ENCODE assay signal across 9 cellular contexts in the genomic region with DNA sequence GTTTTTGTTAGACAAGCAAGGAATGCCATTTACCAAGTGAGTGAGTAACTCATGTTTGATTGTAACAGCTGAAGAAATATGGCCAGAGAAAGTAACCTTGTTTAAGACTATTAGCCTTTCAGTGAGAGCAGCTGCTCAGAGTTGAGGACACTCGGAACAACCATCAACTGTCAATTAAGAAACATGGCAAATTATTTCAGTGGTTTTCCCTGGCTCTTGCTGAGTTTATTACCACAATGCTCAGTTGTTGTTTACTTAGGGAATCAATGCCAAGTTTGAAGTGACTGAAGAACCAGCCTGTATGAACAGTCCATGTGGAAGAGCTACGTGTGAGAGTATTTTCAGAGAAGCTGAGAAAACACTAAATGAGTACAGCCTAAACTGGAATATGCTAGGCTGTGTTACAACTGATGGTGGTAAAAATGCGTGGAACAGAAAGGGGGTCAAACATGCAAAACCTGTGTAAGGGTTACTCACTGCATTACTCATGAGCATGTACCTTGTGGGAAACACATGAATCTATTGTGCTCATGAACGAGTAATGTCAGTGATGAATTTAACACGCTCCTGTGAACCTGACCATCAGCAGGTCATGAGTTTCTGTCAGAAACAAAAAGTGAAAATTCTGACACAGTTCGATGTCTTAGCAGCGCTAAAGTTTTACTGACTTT. TPM values are rescaled to one million over a fixed set of nuclear protein-coding genes. Genes with fewer than 3 reads are reported as not detected.
DNase-seq lines count a peak whose midpoint lies in the region; ATAC-seq, FAIRE-seq and TF ChIP-seq lines count a peak whose summit lies in the region.
"Had no signal": no experiment of that assay in that cellular context is flagged by ENCODE, and none has a peak within 500 bp of the region (broad histone marks: within the 10 kb centered on the region; RNA-seq: fewer than 3 reads in every experiment).

No MANE protein-coding gene starts in this region.

- no peak for TF ChIP-seq CTCF in Peyer's patch (IDR thresholded peaks at IDR 0.05)
- TF ChIP-seq CTCF in D721Med (IDR thresholded peaks at IDR 0.05; ENCODE audit: insufficient read depth, missing control alignments): no peak

- no peak for FAIRE-seq in small intestine (lab: Jason Lieb, UNC)
- no peak for FAIRE-seq in D721Med (lab: Jason Lieb, UNC)
- FAIRE-seq: islet of Langerhans had no signal

- H3K4me1 ChIP-seq in Peyer's patch (peaks cover 0 to 33% (median 8%) of the 10 kb centered on the region in 4 donors), small intestine (ENCODE audit: control insufficient read depth in 2 of 2, insufficient read depth in 1 of 2, low read depth in 1 of 2, low read length in 1 of 2) (peaks cover 6 to 20% of the 10 kb centered on the region in 2 donors)

- H3K27ac ChIP-seq in Peyer's patch (peak overlapping the region in 3 of 4 donors; percentile 6 to 24 (median 22)), epithelial cell of prostate (peak overlapping the region; percentile 58), small intestine (ENCODE audit: low read depth in 1 of 2, low read length in 1 of 2) (peak overlapping the region; percentile 47 to 55)

- H3K4me3 ChIP-seq in Peyer's patch (no peak overlapping the region), small intestine (ENCODE audit: low read depth in 1 of 2, low read length in 2 of 2) (no peak overlapping the region)

- in situ Hi-C loops in ACHN (cut with HindIII; ENCODE audit: low pct_ligation_motif_present, low pct_unique_long_range_greater_than_20kb, low sequenced_read_pairs): no loop called here

- TF ChIP-seq POLR2A in Peyer's patch (IDR thresholded peaks at IDR 0.05): no peak

- no peaks in the 10 kb centered on the region for H3K27me3 ChIP-seq in Peyer's patch
- no peaks in the 10 kb centered on the region for H3K27me3 ChIP-seq in small intestine (ENCODE audit: control insufficient read depth in 2 of 2, insufficient read depth in 2 of 2, low read length in 2 of 2)

- peak; percentile 90 for ATAC-seq in GM18511 (IDR thresholded peaks at IDR 0.05; ENCODE audit: unreplicated experiment)
- peak; percentile 88 for ATAC-seq in HG02870 (IDR thresholded peaks at IDR 0.05; ENCODE audit: unreplicated experiment)

- H3K9me3 ChIP-seq in Peyer's patch: no peaks in the 10 kb centered on the region
- no peaks in the 10 kb centered on the region for H3K9me3 ChIP-seq in small intestine (ENCODE audit: control insufficient read depth, low read depth)

- WGBS in small intestine, 3 donors: 42 to 46% (median 42%) methylated on average over 7 of the region's 7 CpGs

- peak; percentile 69 for DNase-seq in ACHN
- DNase-seq in Peyer's patch: no peak
- DNase-seq in epithelial cell of prostate (ENCODE audit: low read depth, low spot score): peak; percentile 98
- no peak for DNase-seq in small intestine
- no peak for DNase-seq in D721Med (ENCODE audit: insufficient read length, low spot score)
- no peak for DNase-seq in DMS114 treated with DMSO at 0.1 percent for 48 hours (lab: John Stamatoyannopoulos, UW; ENCODE audit: unreplicated experiment)

- no peaks in the 10 kb centered on the region for H3K36me3 ChIP-seq in Peyer's patch
- H3K36me3 ChIP-seq in small intestine (ENCODE audit: control insufficient read depth in 2 of 2, insufficient read depth in 2 of 2, low read length in 2 of 2): peaks cover 0 to 3% of the 10 kb centered on the region in 2 donors

RNA-seq across cellular contexts. Expression of a gene that starts 33.7 kb away (rescaled TPM):
- total RNA-seq in Peyer's patch: 10 to 100 TPM; 49.5 to 72.0 (median 63.6) TPM
- polyA plus RNA-seq in small intestine: 10 to 100 TPM; 19.8 to 30.0 (median 27.3) TPM

Comparison
In these comparisons a context has a peak if more than half of its experiments do, and no peak if none do; other contexts are left out.
1. DNase-seq: peak in ACHN (single experiment) and epithelial cell of prostate (single experiment); none in Peyer's patch (0 of 3), small intestine (single experiment), D721Med (single experiment) and DMS114 treated with DMSO at 0.1 percent for 48 hours (single experiment).
2. Peak in every context shown above with its lines, with median percentiles within 50 percentile points of each other: H3K27ac ChIP-seq.